ENCODE assay signal across 20 cellular contexts in genomic region chr10:69860290-69860689, GRCh38. TPM values are rescaled to one million over a fixed set of nuclear protein-coding genes. Genes with fewer than 3 reads are reported as not detected.
DNase-seq lines count a peak whose midpoint lies in the region; TF ChIP-seq lines count a peak whose summit lies in the region.
"Had no signal": no experiment of that assay in that cellular context is flagged by ENCODE, and none has a peak within 500 bp of the region (broad histone marks: within the 10 kb centered on the region; RNA-seq: fewer than 3 reads in every experiment).

No MANE protein-coding gene starts in this region.

- H2BK15ac ChIP-seq in H9 (ENCODE audit: low read depth, low read length) = no peak overlapping the region

- CTCF ChIA-PET in activated naive CD4-positive, alpha-beta T cell treated with anti-CD3 and anti-CD28 coated beads for 36 hours (lab: Charles Lee) = interaction anchor here (0.6 to 1.1 kb wide), 2 partner anchors 57 to 98 kb away, joined by 3 read pairs; no protein-coding TSS in a partner anchor
- CTCF ChIA-PET in activated CD4-positive, alpha-beta memory T cell treated with anti-CD3 and anti-CD28 coated beads for 36 hours (lab: Charles Lee) = no interaction called here

- no peaks in the 10 kb centered on the region for H3K27me3 Mint-ChIP-seq in activated naive CD4-positive, alpha-beta T cell treated with anti-CD3 and anti-CD28 coated beads for 36 hours (ENCODE audit: low read depth)
- peaks cover 7% of the 10 kb centered on the region for H3K27me3 Mint-ChIP-seq in H9 (ENCODE audit: low read depth)
- peaks cover 1% of the 10 kb centered on the region for H3K27me3 Mint-ChIP-seq in activated CD4-positive, alpha-beta memory T cell treated with anti-CD3 and anti-CD28 coated beads for 36 hours

- H3K27ac ChIP-seq in H9 (ENCODE audit: insufficient read length, low read depth, low read length) (no peak overlapping the region), parathyroid adenoma (peak overlapping the region; percentile 69), tibial artery (no peak overlapping the region)

- no peaks in the 10 kb centered on the region for H3K23me2 ChIP-seq in H9 (ENCODE audit: insufficient read length, low read depth, low read length, poor library complexity, severe bottlenecking)

- no peak overlapping the region for H3K18ac ChIP-seq in H9 (ENCODE audit: insufficient read length, low read depth, low read length)

- H4K8ac ChIP-seq in H9 (replicated peaks; ENCODE audit: insufficient read length, low read depth, low read length) = no peak overlapping the region

- H3K4me1 ChIP-seq in H9 (ENCODE audit: insufficient read depth, low read length) = peaks cover 5% of the 10 kb centered on the region; the same call in 1 of the 2 replicates
- peaks cover 54% of the 10 kb centered on the region for H3K4me1 ChIP-seq in parathyroid adenoma
- peaks cover 0 to 17% (median 14%) of the 10 kb centered on the region in 4 donors for H3K4me1 ChIP-seq in tibial artery

- H3K14ac ChIP-seq in H9 (ENCODE audit: insufficient read depth, low read length) = no peak overlapping the region

- H2BK120ac ChIP-seq in H9 (ENCODE audit: low read depth, low read length, poor library complexity, severe bottlenecking) = no peak overlapping the region

- H3T11ph ChIP-seq in H9 (ENCODE audit: low read length) = no peak overlapping the region

- intact Hi-C loops in activated naive CD4-positive, alpha-beta T cell treated with anti-CD3 and anti-CD28 coated beads for 36 hours (cut with micrococcal nuclease) = loop anchor here (5.0 kb wide), 1 partner anchor 52 kb away; no protein-coding TSS in a partner anchor
- intact Hi-C loops in activated CD4-positive, alpha-beta memory T cell treated with anti-CD3 and anti-CD28 coated beads for 36 hours (cut with micrococcal nuclease) = no loop called here
- intact Hi-C loops in tibial artery (cut with DNase I; ENCODE audit: low total_unique reads) = no loop called here

- H3K4me2 ChIP-seq in H9 (ENCODE audit: insufficient read depth, insufficient read length, low read length) (no peak overlapping the region), parathyroid adenoma (ENCODE audit: low read length) (no peak overlapping the region)

- no peak overlapping the region for H3K27ac Mint-ChIP-seq in activated naive CD4-positive, alpha-beta T cell treated with anti-CD3 and anti-CD28 coated beads for 36 hours
- H3K27ac Mint-ChIP-seq in H9 = no peak overlapping the region
- H3K27ac Mint-ChIP-seq in activated CD4-positive, alpha-beta memory T cell treated with anti-CD3 and anti-CD28 coated beads for 36 hours = no peak overlapping the region
- H3K27ac Mint-ChIP-seq: CD4-positive, CD25-positive, alpha-beta regulatory T cell had no signal

- H2BK20ac ChIP-seq in H9 (ENCODE audit: low read depth, low read length, poor library complexity, severe bottlenecking) = no peak overlapping the region

- H3K36me3 Mint-ChIP-seq in activated naive CD4-positive, alpha-beta T cell treated with anti-CD3 and anti-CD28 coated beads for 36 hours (ENCODE audit: low read depth) = no peaks in the 10 kb centered on the region
- no peaks in the 10 kb centered on the region for H3K36me3 Mint-ChIP-seq in H9 (ENCODE audit: insufficient read depth in 1 of 3, low read depth in 3 of 3)
- H3K36me3 Mint-ChIP-seq in activated CD4-positive, alpha-beta memory T cell treated with anti-CD3 and anti-CD28 coated beads for 36 hours = no peaks in the 10 kb centered on the region
- H3K36me3 Mint-ChIP-seq: CD4-positive, CD25-positive, alpha-beta regulatory T cell had no signal

- no peak overlapping the region for H2BK5ac ChIP-seq in H9 (ENCODE audit: insufficient read length, low read length)

- no peaks in the 10 kb centered on the region for H3K79me2 ChIP-seq in H9 (ENCODE audit: insufficient read depth, low read length)
- H3K79me2 ChIP-seq in parathyroid adenoma = no peaks in the 10 kb centered on the region

- H3K9me3 ChIP-seq in H9 (ENCODE audit: control insufficient read depth, low read depth, low read length) (no peaks in the 10 kb centered on the region), parathyroid adenoma (ENCODE audit: control insufficient read depth, low read length) (no peaks in the 10 kb centered on the region), tibial artery (no peaks in the 10 kb centered on the region)

- 0 out of 3 replicates have a peak, but pooled peaks have one; percentile 26 for TF ChIP-seq CTCF in H9 (conservative IDR thresholded peaks at IDR 0.05)
- no peak for TF ChIP-seq CTCF in parathyroid adenoma (IDR thresholded peaks at IDR 0.05)
- TF ChIP-seq CTCF in tibial artery (IDR thresholded peaks at IDR 0.05) = no peak

- no peak overlapping the region for H3K9ac ChIP-seq in H9 (ENCODE audit: extremely low read depth, insufficient read length, low read length)
- H3K9ac ChIP-seq in parathyroid adenoma = no peak overlapping the region

- H4K91ac ChIP-seq in H9 (ENCODE audit: insufficient read length, low read depth, low read length) = no peak overlapping the region

- H3K9me3 Mint-ChIP-seq in activated naive CD4-positive, alpha-beta T cell treated with anti-CD3 and anti-CD28 coated beads for 36 hours = no peaks in the 10 kb centered on the region
- no peaks in the 10 kb centered on the region for H3K9me3 Mint-ChIP-seq in H9
- no peaks in the 10 kb centered on the region for H3K9me3 Mint-ChIP-seq in activated CD4-positive, alpha-beta memory T cell treated with anti-CD3 and anti-CD28 coated beads for 36 hours
- H3K9me3 Mint-ChIP-seq: CD4-positive, CD25-positive, alpha-beta regulatory T cell had no signal

- H3K27me3 ChIP-seq in H9 (ENCODE audit: insufficient read depth, low read length) = no peaks in the 10 kb centered on the region
- H3K27me3 ChIP-seq in parathyroid adenoma (ENCODE audit: control insufficient read depth, insufficient read depth, low read length) = no peaks in the 10 kb centered on the region
- no peaks in the 10 kb centered on the region for H3K27me3 ChIP-seq in tibial artery

- H3K56ac ChIP-seq in H9 (ENCODE audit: insufficient read length, low read depth, low read length) = no peak overlapping the region

- H3K36me3 ChIP-seq in parathyroid adenoma (ENCODE audit: control insufficient read depth, insufficient read depth, low read length) (no peaks in the 10 kb centered on the region), tibial artery (no peaks in the 10 kb centered on the region)

- no peak overlapping the region for H4K5ac ChIP-seq in H9 (ENCODE audit: insufficient read length, low read depth, low read length)

- H2AFZ ChIP-seq in H9 (ENCODE audit: low read length) (no peak overlapping the region), parathyroid adenoma (peak overlapping the region; percentile 90)

- H3K4me1 Mint-ChIP-seq in activated naive CD4-positive, alpha-beta T cell treated with anti-CD3 and anti-CD28 coated beads for 36 hours (ENCODE audit: low read depth) = peaks cover 2% of the 10 kb centered on the region
- peaks cover 44 to 48% of the 10 kb centered on the region in 2 experiments for H3K4me1 Mint-ChIP-seq in H9
- no peaks in the 10 kb centered on the region for H3K4me1 Mint-ChIP-seq in activated CD4-positive, alpha-beta memory T cell treated with anti-CD3 and anti-CD28 coated beads for 36 hours (ENCODE audit: low read depth)
- H3K4me1 Mint-ChIP-seq: CD4-positive, CD25-positive, alpha-beta regulatory T cell had no signal

- no CpG with 5 or more reads among the region's 9 CpGs for WGBS in H9 (ENCODE audit: extremely low coverage, insufficient read length, low lambda C conversion rate)

- DNase-seq in activated naive CD4-positive, alpha-beta T cell treated with anti-CD3 and anti-CD28 coated beads for 36 hours = peak; percentile 18
- DNase-seq in activated naive CD4-positive, alpha-beta T cell treated with Interleukin-2 at 50 U/mL for 16 hours = no peak
- DNase-seq in H9 (no peak), tibial artery (no peak), activated gamma-delta T cell treated with Interleukin-2 at 50 U/mL for 16 hours (no peak)
- peak; percentile 21 for DNase-seq in activated CD4-positive, alpha-beta memory T cell treated with anti-CD3 and anti-CD28 coated beads for 36 hours
- DNase-seq: EL, GF-D8, HCEC 1CT, KBM-7, NCI-H1105, NCI-H146, NCI-H2029, NCI-H345, NCI-H524 treated with DMSO at 0.1 percent for 48 hours, NCI-H82, OCI-M1, Right ventricle myocardium superior had no signal

- H3K4ac ChIP-seq in H9 (ENCODE audit: low read depth, low read length) = no peak overlapping the region

- no peaks in the 10 kb centered on the region for H3K79me1 ChIP-seq in H9 (ENCODE audit: insufficient read depth, low read depth, low read length, poor library complexity, severe bottlenecking)

- POLR2A ChIA-PET in activated CD4-positive, alpha-beta memory T cell treated with anti-CD3 and anti-CD28 coated beads for 36 hours (lab: Charles Lee) = no interaction called here

- H2BK12ac ChIP-seq in H9 (ENCODE audit: insufficient read length, low read depth, low read length) = no peak overlapping the region

- H3K4me3 Mint-ChIP-seq in activated naive CD4-positive, alpha-beta T cell treated with anti-CD3 and anti-CD28 coated beads for 36 hours = no peak overlapping the region
- H3K4me3 Mint-ChIP-seq in H9 = no peak overlapping the region; a peak in 1 of 5 replicates
- no peak overlapping the region for H3K4me3 Mint-ChIP-seq in activated CD4-positive, alpha-beta memory T cell treated with anti-CD3 and anti-CD28 coated beads for 36 hours
- H3K4me3 Mint-ChIP-seq: CD4-positive, CD25-positive, alpha-beta regulatory T cell had no signal

- no peaks in the 10 kb centered on the region for H4K20me1 ChIP-seq in H9 (ENCODE audit: control insufficient read depth, insufficient read depth, insufficient read length)

- H2AK5ac ChIP-seq in H9 (ENCODE audit: insufficient read length, low read length) = no peak overlapping the region

- no peak overlapping the region for H3K23ac ChIP-seq in H9 (ENCODE audit: insufficient read length, low read depth, low read length)

- H3K4me3 ChIP-seq in parathyroid adenoma (ENCODE audit: low read depth, low read length) = no peak overlapping the region
- no peak overlapping the region for H3K4me3 ChIP-seq in tibial artery

RNA-seq across cellular contexts. Expression of gene COL13A1, which starts 58.6 kb away (rescaled TPM):
- total RNA-seq in activated naive CD4-positive, alpha-beta T cell treated with anti-CD3 and anti-CD28 coated beads for 36 hours = not detected
- total RNA-seq in H9 (2021) = 3.1 and 3.6 TPM in 2 replicates
- total RNA-seq in activated CD4-positive, alpha-beta memory T cell treated with anti-CD3 and anti-CD28 coated beads for 36 hours = not detected
- total RNA-seq: CD4-positive, CD25-positive, alpha-beta regulatory T cell had no signal

Comparison
In these comparisons a context has a peak if more than half of its experiments do, and no peak if none do; other contexts are left out.
1. DNase-seq: peak in activated naive CD4-positive, alpha-beta T cell treated with anti-CD3 and anti-CD28 coated beads for 36 hours (single experiment) and activated CD4-positive, alpha-beta memory T cell treated with anti-CD3 and anti-CD28 coated beads for 36 hours (single experiment); none in activated naive CD4-positive, alpha-beta T cell treated with Interleukin-2 at 50 U/mL for 16 hours (single experiment), H9 (single experiment), tibial artery (0 of 2) and activated gamma-delta T cell treated with Interleukin-2 at 50 U/mL for 16 hours (single experiment).